In the genomic region with DNA sequence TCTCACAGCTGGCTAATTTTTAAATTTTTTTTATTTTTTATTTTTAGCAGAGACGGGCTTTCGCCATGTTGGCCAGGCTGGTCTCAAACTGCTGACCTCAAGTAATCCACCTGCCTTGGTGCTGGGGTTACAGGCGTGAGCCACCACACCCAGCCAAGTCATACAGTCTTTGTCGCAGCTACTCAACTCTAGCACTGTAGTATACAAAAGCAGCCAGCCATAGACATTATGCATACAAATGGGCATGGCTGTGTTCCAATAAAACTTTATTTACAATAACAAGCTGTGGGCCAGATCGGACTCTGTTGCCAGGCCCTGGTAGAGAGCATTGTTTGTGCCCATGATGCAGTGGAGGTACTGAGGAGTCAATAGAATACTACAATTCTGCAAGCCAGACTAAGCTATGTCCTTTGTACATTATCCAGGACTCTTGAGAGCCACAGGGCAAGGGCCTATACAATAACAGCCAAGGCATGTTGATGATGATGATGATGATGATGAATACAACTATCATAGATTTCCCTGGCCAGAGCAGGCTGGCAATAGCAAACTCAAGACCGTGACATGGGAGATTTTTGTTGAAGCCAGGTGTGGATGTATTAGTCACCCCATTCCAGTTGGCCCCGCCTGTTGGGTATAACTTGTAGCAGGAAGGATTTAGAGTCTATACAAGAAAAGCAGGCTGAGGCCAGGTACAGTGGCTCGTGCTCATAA, we compare ENCODE assay signal across 20 cellular contexts.
DNase-seq lines count a peak whose midpoint lies in the region; ATAC-seq and TF ChIP-seq lines count a peak whose summit lies in the region.
"Had no signal": no experiment of that assay in that cellular context is flagged by ENCODE, and none has a peak within 500 bp of the region (broad histone marks: within the 10 kb centered on the region; RNA-seq: fewer than 3 reads in every experiment).

No MANE protein-coding gene starts in this region.

- H3K36me3 ChIP-seq in HEK293 (ENCODE audit: control insufficient read depth in 2 of 2, insufficient read depth in 1 of 2, low read length in 2 of 2) (no peaks in the 10 kb centered on the region), ascending aorta (peaks cover 92 to 99% of the 10 kb centered on the region in 2 donors), esophagus muscularis mucosa (peaks cover 0 to 99% (median 84%) of the 10 kb centered on the region in 4 donors), rectal smooth muscle tissue (ENCODE audit: control insufficient read depth, insufficient read depth, low read length) (peaks cover 42% of the 10 kb centered on the region), upper lobe of left lung (peaks cover 0 to 5% (median 0%) of the 10 kb centered on the region in 4 donors)
- H3K36me3 ChIP-seq: HAP-1 had no signal

- 54% methylated on average over 8 of the region's 8 CpGs for WGBS in esophagus muscularis mucosa
- 92 to 94% methylated on average over 8 of the region's 8 CpGs for WGBS in upper lobe of left lung, 2 donors

- H3K9ac ChIP-seq in rectal smooth muscle tissue (ENCODE audit: low read length): no peak overlapping the region
- H3K9ac ChIP-seq: KMS-11 had no signal

- ATAC-seq in upper lobe of left lung (ENCODE audit: low FRiP score in 2 of 2): no peak

- POLR2A ChIA-PET in HEK293 (lab: Yijun Ruan, JAX): no interaction called here

- no peak for TF ChIP-seq EP300 in esophagus muscularis mucosa (IDR thresholded peaks at IDR 0.05)
- TF ChIP-seq EP300 in upper lobe of left lung (IDR thresholded peaks at IDR 0.05): no peak

- H3K4me3 ChIP-seq in HEK293 (ENCODE audit: low read depth, low read length) (no peak overlapping the region), ascending aorta (no peak overlapping the region), esophagus muscularis mucosa (no peak overlapping the region), rectal smooth muscle tissue (ENCODE audit: low read length) (no peak overlapping the region), upper lobe of left lung (no peak overlapping the region)
- H3K4me3 ChIP-seq: A549, GM23338, HAP-1 had no signal

- TF ChIP-seq POLR2A in esophagus muscularis mucosa (IDR thresholded peaks at IDR 0.05; ENCODE audit: low read depth) (no peak), upper lobe of left lung (IDR thresholded peaks at IDR 0.05) (no peak)

- H3K9me3 ChIP-seq in HEK293 (ENCODE audit: control insufficient read depth, insufficient read depth, low read depth, low read length) (no peaks in the 10 kb centered on the region), ascending aorta (no peaks in the 10 kb centered on the region), esophagus muscularis mucosa (no peaks in the 10 kb centered on the region), upper lobe of left lung (no peaks in the 10 kb centered on the region)
- H3K9me3 ChIP-seq: A549, HAP-1 had no signal

- intact Hi-C loops in ascending aorta (cut with DNase I) (no loop called here), esophagus muscularis mucosa (cut with DNase I) (no loop called here), posterior vena cava (cut with DNase I) (no loop called here)

- H3K4me1 ChIP-seq in HEK293 (ENCODE audit: control insufficient read depth, insufficient read depth, low read length) (no peaks in the 10 kb centered on the region), ascending aorta (no peaks in the 10 kb centered on the region), esophagus muscularis mucosa (peaks cover 0 to 94% (median 72%) of the 10 kb centered on the region in 4 donors), rectal smooth muscle tissue (ENCODE audit: control insufficient read depth, insufficient read depth, low read length) (no peaks in the 10 kb centered on the region), upper lobe of left lung (no peaks in the 10 kb centered on the region)
- H3K4me1 ChIP-seq: A549, HAP-1 had no signal

- H3K27ac ChIP-seq in HEK293 (ENCODE audit: extremely low read depth, low read depth, low read length): no peak overlapping the region
- H3K27ac ChIP-seq in ascending aorta: peak overlapping the region; percentile 22 to 49
- H3K27ac ChIP-seq in esophagus muscularis mucosa (replicated peaks in 1 of 4): peak overlapping the region; percentile 63 to 75 (median 73)
- peak overlapping the region; percentile 66 for H3K27ac ChIP-seq in rectal smooth muscle tissue (ENCODE audit: low read depth, low read length)
- H3K27ac ChIP-seq in upper lobe of left lung: no peak overlapping the region
- H3K27ac ChIP-seq: A549, KMS-11 had no signal

- H3K27me3 ChIP-seq in ascending aorta (no peaks in the 10 kb centered on the region), esophagus muscularis mucosa (no peaks in the 10 kb centered on the region), rectal smooth muscle tissue (ENCODE audit: control insufficient read depth, insufficient read depth, low read length) (no peaks in the 10 kb centered on the region), upper lobe of left lung (no peaks in the 10 kb centered on the region)

- DNase-seq in ascending aorta (ENCODE audit: low spot score in 2 of 2) (no peak), esophagus muscularis mucosa (ENCODE audit: extremely low spot score) (no peak), T-helper 1 cell (no peak), posterior vena cava (ENCODE audit: low spot score) (no peak), upper lobe of left lung (no peak), DMS79 treated with DMSO at 0.1 percent for 48 hours (lab: John Stamatoyannopoulos, UW) (no peak)
- DNase-seq: COR-L47, DMS79, NCI-H1105, NCI-H146, NCI-H2029, NCI-H446, NCI-H526, SHP77 had no signal

- no peak for TF ChIP-seq CTCF in HEK293 (tag by site-specific recombination; IDR thresholded peaks at IDR 0.05)
- TF ChIP-seq CTCF in ascending aorta (IDR thresholded peaks at IDR 0.05): no peak
- no peak for TF ChIP-seq CTCF in esophagus muscularis mucosa (IDR thresholded peaks at IDR 0.05)
- TF ChIP-seq CTCF in upper lobe of left lung (IDR thresholded peaks at IDR 0.05): no peak

- CTCF ChIA-PET in HEK293 (lab: Yijun Ruan, JAX): interaction anchor here (0.6 to 2.9 kb wide), 6 partner anchors 11 to 421 kb away, joined by 3 to 10 read pairs (median 4); no protein-coding TSS in a partner anchor

TF ChIP-seq in HEK293, 187 proteins besides CTCF, POLR2A, EP300 and RAD21:
- no peak for TF ChIP-seq ZBTB1 (tag by site-specific recombination; IDR thresholded peaks at IDR 0.05)
- TF ChIP-seq, protein P1, sequence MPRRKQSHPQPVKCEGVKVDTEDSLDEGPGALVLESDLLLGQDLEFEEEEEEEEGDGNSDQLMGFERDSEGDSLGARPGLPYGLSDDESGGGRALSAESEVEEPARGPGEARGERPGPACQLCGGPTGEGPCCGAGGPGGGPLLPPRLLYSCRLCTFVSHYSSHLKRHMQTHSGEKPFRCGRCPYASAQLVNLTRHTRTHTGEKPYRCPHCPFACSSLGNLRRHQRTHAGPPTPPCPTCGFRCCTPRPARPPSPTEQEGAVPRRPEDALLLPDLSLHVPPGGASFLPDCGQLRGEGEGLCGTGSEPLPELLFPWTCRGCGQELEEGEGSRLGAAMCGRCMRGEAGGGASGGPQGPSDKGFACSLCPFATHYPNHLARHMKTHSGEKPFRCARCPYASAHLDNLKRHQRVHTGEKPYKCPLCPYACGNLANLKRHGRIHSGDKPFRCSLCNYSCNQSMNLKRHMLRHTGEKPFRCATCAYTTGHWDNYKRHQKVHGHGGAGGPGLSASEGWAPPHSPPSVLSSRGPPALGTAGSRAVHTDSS (tag by site-specific recombination; IDR thresholded peaks at IDR 0.05): peak; percentile 63; the same call in 1 of the 2 replicates

Comparison
In these comparisons a context has a peak if more than half of its experiments do, and no peak if none do; other contexts are left out.
1. H3K27ac ChIP-seq: peak in ascending aorta (2 of 2), esophagus muscularis mucosa (4 of 4) and rectal smooth muscle tissue (single experiment); none in HEK293 (single experiment) and upper lobe of left lung (0 of 4).